21 cellular contexts compared by ENCODE assay signal in the genomic region with DNA sequence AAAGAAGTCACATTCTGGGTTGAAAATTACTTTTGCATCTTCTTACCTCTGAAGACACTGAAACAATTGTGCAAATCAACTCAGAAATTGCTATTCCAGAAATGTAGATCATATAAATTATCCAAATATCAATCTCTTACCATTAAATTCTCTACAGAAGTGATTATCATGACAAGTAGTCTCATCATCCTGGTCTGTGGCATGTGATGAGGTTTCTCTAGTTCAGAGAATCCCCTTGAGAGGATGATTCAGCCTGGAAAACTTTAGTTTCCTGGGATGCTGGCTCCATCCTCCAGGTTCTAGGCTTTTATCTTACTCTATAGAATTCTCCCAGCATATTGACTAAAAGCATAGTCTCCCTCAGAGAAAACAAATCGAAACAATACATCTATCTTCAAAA.
A peak's percentile ranks its signal among the peaks of the same experiment; 100 is the strongest.
DNase-seq lines count a peak whose midpoint lies in the region; ATAC-seq and TF ChIP-seq lines count a peak whose summit lies in the region.
"Had no signal": no experiment of that assay in that cellular context is flagged by ENCODE, and none has a peak within 500 bp of the region (broad histone marks: within the 10 kb centered on the region; RNA-seq: fewer than 3 reads in every experiment).

No MANE protein-coding gene starts in this region.

- H3K9me3 ChIP-seq in A673 (ENCODE audit: low read depth, low read length, poor library complexity, severe bottlenecking) (no peaks in the 10 kb centered on the region), neuronal stem cell (replicated peaks in 1 of 2; ENCODE audit: control insufficient read depth in 2 of 2, insufficient read depth in 1 of 2, low read depth in 1 of 2, low read length in 2 of 2) (no peaks in the 10 kb centered on the region)
- H3K9me3 ChIP-seq: left lung had no signal

- H3K23ac ChIP-seq in neuronal stem cell (ENCODE audit: low read depth, low read length, poor library complexity), result no peak overlapping the region

- H3K27me3 Mint-ChIP-seq in HFFc6 (ENCODE audit: insufficient read depth), result no peaks in the 10 kb centered on the region
- H3K27me3 Mint-ChIP-seq: naive thymus-derived CD8-positive, alpha-beta T cell; type B pancreatic cell had no signal

- POLR2A ChIA-PET in A673 (lab: Charles Lee; ENCODE audit: low non-redundant PET), result interaction anchor here (0.7 kb wide), 1 partner anchor 39 kb away, joined by 3 read pairs; no protein-coding TSS in a partner anchor

- no peak overlapping the region for H3K27ac ChIP-seq in A673 (ENCODE audit: low read depth, low read length, poor library complexity, severe bottlenecking)
- H3K27ac ChIP-seq in neuronal stem cell (replicated peaks; ENCODE audit: low read length), result no peak overlapping the region
- H3K27ac ChIP-seq: left lung had no signal

- no peak for ATAC-seq in GM19467 (IDR thresholded peaks at IDR 0.05; ENCODE audit: unreplicated experiment)
- ATAC-seq in HG02884 (IDR thresholded peaks at IDR 0.05; ENCODE audit: unreplicated experiment), result no peak
- ATAC-seq: left lung; naive thymus-derived CD8-positive, alpha-beta T cell had no signal

- intact Hi-C loops in A673 (cut with micrococcal nuclease; ENCODE audit: unreplicated experiment), result no loop called here

- H4K8ac ChIP-seq in neuronal stem cell (ENCODE audit: low read depth, low read length), result no peak overlapping the region

- no peak overlapping the region for H2AK5ac ChIP-seq in neuronal stem cell (ENCODE audit: low read depth, low read length)

- H2BK120ac ChIP-seq in neuronal stem cell (ENCODE audit: low read depth, low read length), result no peak overlapping the region

- no peak overlapping the region for H3K9ac ChIP-seq in neuronal stem cell (ENCODE audit: low read depth, low read length, poor library complexity)

- H2BK5ac ChIP-seq in neuronal stem cell (ENCODE audit: low read length), result no peak overlapping the region

- BruUV-seq in A673 (replicated peaks; lab: Mats Ljungman, UMichigan), result no TSS peak

- H3K4ac ChIP-seq in neuronal stem cell (ENCODE audit: low read length), result no peak overlapping the region

- no peak overlapping the region for H3K4me3 ChIP-seq in A673 (ENCODE audit: low read depth, low read length, poor library complexity, severe bottlenecking)
- no peak overlapping the region for H3K4me3 ChIP-seq in astrocyte of the spinal cord (ENCODE audit: low read depth, low read length)
- H3K4me3 ChIP-seq in neuronal stem cell (ENCODE audit: low read length in 2 of 2), result no peak overlapping the region
- H3K4me3 ChIP-seq: left lung had no signal

- H3K27me3 ChIP-seq in A673 (replicated peaks; ENCODE audit: insufficient read depth, low read depth, low read length, poor library complexity) (no peaks in the 10 kb centered on the region), neuronal stem cell (ENCODE audit: control insufficient read depth in 3 of 3, insufficient read depth in 3 of 3, low read depth in 1 of 3, low read length in 3 of 3) (no peaks in the 10 kb centered on the region)
- H3K27me3 ChIP-seq: left lung had no signal

- no peaks in the 10 kb centered on the region for H3K79me1 ChIP-seq in neuronal stem cell (ENCODE audit: low read depth, low read length)

- H3K18ac ChIP-seq in neuronal stem cell (ENCODE audit: low read length), result no peak overlapping the region

- H3K4me1 ChIP-seq in A673 (ENCODE audit: insufficient read depth, low read length, poor library complexity, severe bottlenecking) (no peaks in the 10 kb centered on the region), neuronal stem cell (ENCODE audit: control insufficient read depth in 2 of 2, insufficient read depth in 1 of 2, low read depth in 1 of 2, low read length in 2 of 2) (peaks cover 0 to 2% of the 10 kb centered on the region in 2 donors)
- H3K4me1 ChIP-seq: left lung had no signal

- peak overlapping the region; percentile 17 for H3K27ac Mint-ChIP-seq in HFFc6
- H3K27ac Mint-ChIP-seq: activated naive CD4-positive, alpha-beta T cell treated with anti-CD3 and anti-CD28 coated beads for 36 hours; type B pancreatic cell had no signal

- CTCF ChIA-PET in A673 (lab: Charles Lee), result no interaction called here

- no CpG with 5 or more reads among the region's 1 CpG for WGBS in neuronal stem cell (ENCODE audit: extremely low coverage in 2 of 2, insufficient read length in 2 of 2, insufficient replicate concordance in 1 of 2), 2 donors

- in situ Hi-C loops in astrocyte of the spinal cord (cut with HindIII; ENCODE audit: low sequenced_read_pairs), result no loop called here

- no peak overlapping the region for H2BK15ac ChIP-seq in neuronal stem cell (ENCODE audit: low read length)

- no peak for TF ChIP-seq CTCF in A673 (conservative IDR thresholded peaks at IDR 0.05; ENCODE audit: low read depth, low read length)
- no peak for TF ChIP-seq CTCF in HFFc6 (IDR thresholded peaks at IDR 0.05)
- no peak for TF ChIP-seq CTCF in astrocyte of the spinal cord (IDR thresholded peaks at IDR 0.05; ENCODE audit: low read depth, low read length)

- H4K91ac ChIP-seq in neuronal stem cell (ENCODE audit: low read depth, low read length, poor library complexity), result no peak overlapping the region

- no peak overlapping the region for H3K4me2 ChIP-seq in neuronal stem cell (ENCODE audit: insufficient read depth, low read length, poor library complexity, severe bottlenecking)

- H3K9me3 Mint-ChIP-seq in HFFc6, result no peaks in the 10 kb centered on the region
- H3K9me3 Mint-ChIP-seq: activated naive CD4-positive, alpha-beta T cell treated with anti-CD3 and anti-CD28 coated beads for 36 hours; naive thymus-derived CD8-positive, alpha-beta T cell; type B pancreatic cell had no signal

- no peaks in the 10 kb centered on the region for H3K36me3 Mint-ChIP-seq in HFFc6 (ENCODE audit: low read depth)
- H3K36me3 Mint-ChIP-seq: naive thymus-derived CD8-positive, alpha-beta T cell had no signal

- H2AFZ ChIP-seq in neuronal stem cell (ENCODE audit: low read length), result no peak overlapping the region

- no peak overlapping the region for H2BK12ac ChIP-seq in neuronal stem cell (ENCODE audit: low read length)

- no peak overlapping the region for H3K4me3 Mint-ChIP-seq in HFFc6
- H3K4me3 Mint-ChIP-seq: activated naive CD4-positive, alpha-beta T cell treated with anti-CD3 and anti-CD28 coated beads for 36 hours; naive thymus-derived CD8-positive, alpha-beta T cell; type B pancreatic cell had no signal

- H3K4me1 Mint-ChIP-seq in HFFc6 (ENCODE audit: low read depth), result peaks cover 24% of the 10 kb centered on the region

- H3K36me3 ChIP-seq in A673 (ENCODE audit: insufficient read depth, low read length, poor library complexity, severe bottlenecking) (no peaks in the 10 kb centered on the region), neuronal stem cell (replicated peaks in 1 of 2; ENCODE audit: control insufficient read depth in 2 of 2, insufficient read depth in 2 of 2, low read length in 2 of 2) (no peaks in the 10 kb centered on the region)
- H3K36me3 ChIP-seq: left lung had no signal

- no peak overlapping the region for H3K14ac ChIP-seq in neuronal stem cell (ENCODE audit: low read length)

- DNase-seq in A673 (ENCODE audit: low spot score) (peak; percentile 5), HFFc6 (peak; percentile 41), astrocyte of the spinal cord (ENCODE audit: low read depth, low spot score) (peak; percentile 55), iris pigment epithelial cell (ENCODE audit: low read depth) (peak; percentile 6), GOT3 (lab: John Stamatoyannopoulos, UW) (no peak), neuronal stem cell (ENCODE audit: low spot score) (no peak)
- DNase-seq: activated CD8-positive, alpha-beta memory T cell treated with anti-CD3 and anti-CD28 coated beads, Interleukin-2, amount 50 U/mL, for 48 hours; activated naive CD4-positive, alpha-beta T cell treated with anti-CD3 and anti-CD28 coated beads for 36 hours; caudate nucleus; H7; Karpas-422; left lung; naive thymus-derived CD8-positive, alpha-beta T cell; NCI-H1694 treated with DMSO at 0.1 percent for 48 hours; NCI-H510A treated with DMSO at 0.1 percent for 48 hours; OCI-M1; retina; stimulated activated CD4-positive, alpha-beta T cell treated with anti-CD3 and anti-CD28 coated beads, Interleukin-4, amount 100 ng/mL, for 24 hours had no signal

Comparison
In these comparisons a context has a peak if more than half of its experiments do, and no peak if none do; other contexts are left out.
1. DNase-seq: peak in A673 (single experiment), HFFc6 (single experiment), astrocyte of the spinal cord (single experiment) and iris pigment epithelial cell (single experiment); none in GOT3 (single experiment) and neuronal stem cell (single experiment).